1 cellular context compared by ENCODE assay signal in genomic region chr2:20361903-20362302, GRCh38.
TF ChIP-seq lines count a peak whose summit lies in the region.

No MANE protein-coding gene starts in this region.

TF ChIP-seq in WTC11, 78 proteins besides CTCF, POLR2A, EP300 and RAD21 (continued from another document):
- TF ChIP-seq PREB (CRISPR knock-in tag; IDR thresholded peaks at IDR 0.05; ENCODE audit: borderline replicate concordance) (no peak), NR2C2 (CRISPR knock-in tag; IDR thresholded peaks at IDR 0.05) (no peak)
